ENCODE assay signal across 30 cellular contexts in genomic region chr7:85931919-85932318, GRCh38.
"Had no signal": no experiment of that assay in that cellular context is flagged by ENCODE, and none has a peak within 500 bp of the region (broad histone marks: within the 10 kb centered on the region; RNA-seq: fewer than 3 reads in every experiment).

No MANE protein-coding gene starts in this region.

- H3K4me1 Mint-ChIP-seq: endodermal cell had no signal

- H3K27ac Mint-ChIP-seq: dendritic cell treated with granulocyte-macrophage colony-stimulating factor and Interleukin-4, amounts not matched to agents 40 ng/mL and 50 ng/mL, for 4 days; effector memory CD8-positive, alpha-beta T cell; endodermal cell had no signal

- H3K36me3 ChIP-seq: colonic mucosa, esophagus muscularis mucosa, esophagus squamous epithelium, gastrocnemius medialis, gastroesophageal sphincter, heart left ventricle, heart right ventricle had no signal

- H3K4me3 Mint-ChIP-seq: dendritic cell treated with granulocyte-macrophage colony-stimulating factor and Interleukin-4, amounts not matched to agents 40 ng/mL and 50 ng/mL, for 4 days; effector memory CD8-positive, alpha-beta T cell; endodermal cell had no signal

- H3K27me3 ChIP-seq: colonic mucosa, dorsolateral prefrontal cortex, esophagus muscularis mucosa, esophagus squamous epithelium, foreskin keratinocyte, gastrocnemius medialis, gastroesophageal sphincter, heart left ventricle, heart right ventricle, hepatocyte had no signal

- H3K4me2 ChIP-seq: hepatocyte had no signal

- FAIRE-seq: colon, endometrium, endothelial cell of umbilical vein, frontal cortex had no signal

- H3K4me3 ChIP-seq: colonic mucosa, coronary artery, dorsolateral prefrontal cortex, esophagus muscularis mucosa, esophagus squamous epithelium, gastrocnemius medialis, gastroesophageal sphincter, heart left ventricle, heart right ventricle, hepatocyte had no signal

- H3K79me2 ChIP-seq: hepatocyte had no signal

- H3K27ac ChIP-seq: colonic mucosa, coronary artery, epithelial cell of prostate, esophagus muscularis mucosa, esophagus squamous epithelium, foreskin keratinocyte, gastrocnemius medialis, gastroesophageal sphincter, heart left ventricle, heart right ventricle, hepatocyte had no signal

- H3K27me3 Mint-ChIP-seq: dendritic cell treated with granulocyte-macrophage colony-stimulating factor and Interleukin-4, amounts not matched to agents 40 ng/mL and 50 ng/mL, for 4 days; effector memory CD8-positive, alpha-beta T cell had no signal

- DNase-seq: colonic mucosa; cortex of kidney; dermis blood vessel endothelial cell; dorsolateral prefrontal cortex; effector CD4-positive, alpha-beta T cell; effector CD8-positive, alpha-beta T cell; effector memory CD4-positive, alpha-beta T cell; effector memory CD8-positive, alpha-beta T cell; endodermal cell; erythroblast; esophagus squamous epithelium; foreskin fibroblast; foreskin keratinocyte; foreskin melanocyte; gastrocnemius medialis; glutamatergic neuron; head of caudate nucleus; heart left ventricle; heart right ventricle had no signal

- H3K9me3 ChIP-seq: colonic mucosa had no signal

- H2AFZ ChIP-seq: hepatocyte had no signal

- H3K4me1 ChIP-seq: colonic mucosa, esophagus muscularis mucosa, esophagus squamous epithelium, foreskin keratinocyte, gastrocnemius medialis, gastroesophageal sphincter, heart left ventricle, heart right ventricle had no signal

- ATAC-seq: effector memory CD8-positive, alpha-beta T cell; esophagus mucosa; foreskin keratinocyte; gastrocnemius medialis; gastroesophageal sphincter; heart left ventricle; heart right ventricle had no signal
